Comparison of ENCODE assay signal across 1 cellular context in genomic region chr2:111062417-111062816, GRCh38.
TF ChIP-seq lines count a peak whose summit lies in the region.

No MANE protein-coding gene starts in this region.

TF ChIP-seq in GM12878, 131 proteins besides CTCF, POLR2A, EP300 and RAD21 (continued from another document and continues in another):
- TF ChIP-seq, protein P1, sequence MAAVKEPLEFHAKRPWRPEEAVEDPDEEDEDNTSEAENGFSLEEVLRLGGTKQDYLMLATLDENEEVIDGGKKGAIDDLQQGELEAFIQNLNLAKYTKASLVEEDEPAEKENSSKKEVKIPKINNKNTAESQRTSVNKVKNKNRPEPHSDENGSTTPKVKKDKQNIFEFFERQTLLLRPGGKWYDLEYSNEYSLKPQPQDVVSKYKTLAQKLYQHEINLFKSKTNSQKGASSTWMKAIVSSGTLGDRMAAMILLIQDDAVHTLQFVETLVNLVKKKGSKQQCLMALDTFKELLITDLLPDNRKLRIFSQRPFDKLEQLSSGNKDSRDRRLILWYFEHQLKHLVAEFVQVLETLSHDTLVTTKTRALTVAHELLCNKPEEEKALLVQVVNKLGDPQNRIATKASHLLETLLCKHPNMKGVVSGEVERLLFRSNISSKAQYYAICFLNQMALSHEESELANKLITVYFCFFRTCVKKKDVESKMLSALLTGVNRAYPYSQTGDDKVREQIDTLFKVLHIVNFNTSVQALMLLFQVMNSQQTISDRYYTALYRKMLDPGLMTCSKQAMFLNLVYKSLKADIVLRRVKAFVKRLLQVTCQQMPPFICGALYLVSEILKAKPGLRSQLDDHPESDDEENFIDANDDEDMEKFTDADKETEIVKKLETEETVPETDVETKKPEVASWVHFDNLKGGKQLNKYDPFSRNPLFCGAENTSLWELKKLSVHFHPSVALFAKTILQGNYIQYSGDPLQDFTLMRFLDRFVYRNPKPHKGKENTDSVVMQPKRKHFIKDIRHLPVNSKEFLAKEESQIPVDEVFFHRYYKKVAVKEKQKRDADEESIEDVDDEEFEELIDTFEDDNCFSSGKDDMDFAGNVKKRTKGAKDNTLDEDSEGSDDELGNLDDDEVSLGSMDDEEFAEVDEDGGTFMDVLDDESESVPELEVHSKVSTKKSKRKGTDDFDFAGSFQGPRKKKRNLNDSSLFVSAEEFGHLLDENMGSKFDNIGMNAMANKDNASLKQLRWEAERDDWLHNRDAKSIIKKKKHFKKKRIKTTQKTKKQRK (IDR thresholded peaks at IDR 0.05; ENCODE audit: low read depth, low read length) = no peak
- 0 out of 2 replicates have a peak, but pooled peaks have one; percentile 50 for TF ChIP-seq CBFB (IDR thresholded peaks at IDR 0.05; ENCODE audit: low read depth)
- TF ChIP-seq, protein P2, sequence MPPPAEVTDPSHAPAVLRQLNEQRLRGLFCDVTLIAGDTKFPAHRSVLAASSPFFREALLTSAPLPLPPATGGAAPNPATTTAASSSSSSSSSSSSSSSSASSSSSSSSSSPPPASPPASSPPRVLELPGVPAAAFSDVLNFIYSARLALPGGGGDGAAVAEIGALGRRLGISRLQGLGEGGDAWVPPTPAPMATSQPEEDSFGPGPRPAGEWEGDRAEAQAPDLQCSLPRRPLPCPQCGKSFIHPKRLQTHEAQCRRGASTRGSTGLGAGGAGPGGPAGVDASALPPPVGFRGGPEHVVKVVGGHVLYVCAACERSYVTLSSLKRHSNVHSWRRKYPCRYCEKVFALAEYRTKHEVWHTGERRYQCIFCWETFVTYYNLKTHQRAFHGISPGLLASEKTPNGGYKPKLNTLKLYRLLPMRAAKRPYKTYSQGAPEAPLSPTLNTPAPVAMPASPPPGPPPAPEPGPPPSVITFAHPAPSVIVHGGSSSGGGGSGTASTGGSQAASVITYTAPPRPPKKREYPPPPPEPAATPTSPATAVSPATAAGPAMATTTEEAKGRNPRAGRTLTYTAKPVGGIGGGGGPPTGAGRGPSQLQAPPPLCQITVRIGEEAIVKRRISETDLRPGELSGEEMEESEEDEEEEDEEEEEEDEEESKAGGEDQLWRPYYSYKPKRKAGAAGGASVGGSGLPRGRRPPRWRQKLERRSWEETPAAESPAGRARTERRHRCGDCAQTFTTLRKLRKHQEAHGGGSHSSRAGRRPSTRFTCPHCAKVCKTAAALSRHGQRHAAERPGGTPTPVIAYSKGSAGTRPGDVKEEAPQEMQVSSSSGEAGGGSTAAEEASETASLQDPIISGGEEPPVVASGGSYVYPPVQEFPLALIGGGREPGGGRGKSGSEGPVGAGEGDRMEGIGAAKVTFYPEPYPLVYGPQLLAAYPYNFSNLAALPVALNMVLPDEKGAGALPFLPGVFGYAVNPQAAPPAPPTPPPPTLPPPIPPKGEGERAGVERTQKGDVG (CRISPR knock-in tag; IDR thresholded peaks at IDR 0.05) = no peak
- 0 out of 4 replicates have a peak, but pooled peaks of 1 of the 2 experiments have one; percentile 51 for TF ChIP-seq CEBPB (IDR thresholded peaks at IDR 0.05; ENCODE audit: borderline replicate concordance in 1 of 2, low read depth in 2 of 2, low read length in 2 of 2)
- TF ChIP-seq RBBP5 (conservative IDR thresholded peaks at IDR 0.05) = no peak
- TF ChIP-seq BHLHE40 (IDR thresholded peaks at IDR 0.05; ENCODE audit: borderline replicate concordance in 1 of 2, low read depth in 2 of 2, low read length in 1 of 2) = 0 out of 4 replicates have a peak, but pooled peaks of 1 of the 2 experiments have one; percentile 42
- no peak for TF ChIP-seq BACH1 (IDR thresholded peaks at IDR 0.05; ENCODE audit: borderline replicate concordance)
- peak; percentile 62; the same call in 1 of the 2 replicates for TF ChIP-seq FOXM1 (IDR thresholded peaks at IDR 0.05; ENCODE audit: low read depth, low read length)
- peak; percentile 88 for TF ChIP-seq NFIC (IDR thresholded peaks at IDR 0.05; ENCODE audit: low read depth, low read length)
- TF ChIP-seq MEF2B (IDR thresholded peaks at IDR 0.05; ENCODE audit: partially characterized antibody, poor library complexity, severe bottlenecking) = peak; percentile 85
- TF ChIP-seq JUNB (IDR thresholded peaks at IDR 0.05) = peak; percentile 43
- TF ChIP-seq NKRF (conservative IDR thresholded peaks at IDR 0.05) = no peak
- 0 out of 2 replicates have a peak, but pooled peaks have one; percentile 32 for TF ChIP-seq CBX5 (IDR thresholded peaks at IDR 0.05; ENCODE audit: low read depth)
- TF ChIP-seq ATF2 (IDR thresholded peaks at IDR 0.05; ENCODE audit: low read length) = peak; percentile 76
- TF ChIP-seq ETV6 (conservative IDR thresholded peaks at IDR 0.05 in 1 of 2, IDR thresholded peaks at IDR 0.05 in 1 of 2; ENCODE audit: borderline replicate concordance in 1 of 2, low read depth in 1 of 2) = no peak
- no peak for TF ChIP-seq POLR2AphosphoS5 (IDR thresholded peaks at IDR 0.05; ENCODE audit: low read length)
- TF ChIP-seq SIN3A (IDR thresholded peaks at IDR 0.05; ENCODE audit: low read depth, low read length) = no peak
- no peak for TF ChIP-seq MTA3 (IDR thresholded peaks at IDR 0.05; ENCODE audit: borderline replicate concordance, low read length)
- TF ChIP-seq ZZZ3 (IDR thresholded peaks at IDR 0.05; ENCODE audit: control insufficient read depth, insufficient read length, low read depth) = no peak
- TF ChIP-seq CREM (IDR thresholded peaks at IDR 0.05; ENCODE audit: low read depth) = no peak
- no peak for TF ChIP-seq ZNF687 (IDR thresholded peaks at IDR 0.05)
- TF ChIP-seq, protein P3, sequence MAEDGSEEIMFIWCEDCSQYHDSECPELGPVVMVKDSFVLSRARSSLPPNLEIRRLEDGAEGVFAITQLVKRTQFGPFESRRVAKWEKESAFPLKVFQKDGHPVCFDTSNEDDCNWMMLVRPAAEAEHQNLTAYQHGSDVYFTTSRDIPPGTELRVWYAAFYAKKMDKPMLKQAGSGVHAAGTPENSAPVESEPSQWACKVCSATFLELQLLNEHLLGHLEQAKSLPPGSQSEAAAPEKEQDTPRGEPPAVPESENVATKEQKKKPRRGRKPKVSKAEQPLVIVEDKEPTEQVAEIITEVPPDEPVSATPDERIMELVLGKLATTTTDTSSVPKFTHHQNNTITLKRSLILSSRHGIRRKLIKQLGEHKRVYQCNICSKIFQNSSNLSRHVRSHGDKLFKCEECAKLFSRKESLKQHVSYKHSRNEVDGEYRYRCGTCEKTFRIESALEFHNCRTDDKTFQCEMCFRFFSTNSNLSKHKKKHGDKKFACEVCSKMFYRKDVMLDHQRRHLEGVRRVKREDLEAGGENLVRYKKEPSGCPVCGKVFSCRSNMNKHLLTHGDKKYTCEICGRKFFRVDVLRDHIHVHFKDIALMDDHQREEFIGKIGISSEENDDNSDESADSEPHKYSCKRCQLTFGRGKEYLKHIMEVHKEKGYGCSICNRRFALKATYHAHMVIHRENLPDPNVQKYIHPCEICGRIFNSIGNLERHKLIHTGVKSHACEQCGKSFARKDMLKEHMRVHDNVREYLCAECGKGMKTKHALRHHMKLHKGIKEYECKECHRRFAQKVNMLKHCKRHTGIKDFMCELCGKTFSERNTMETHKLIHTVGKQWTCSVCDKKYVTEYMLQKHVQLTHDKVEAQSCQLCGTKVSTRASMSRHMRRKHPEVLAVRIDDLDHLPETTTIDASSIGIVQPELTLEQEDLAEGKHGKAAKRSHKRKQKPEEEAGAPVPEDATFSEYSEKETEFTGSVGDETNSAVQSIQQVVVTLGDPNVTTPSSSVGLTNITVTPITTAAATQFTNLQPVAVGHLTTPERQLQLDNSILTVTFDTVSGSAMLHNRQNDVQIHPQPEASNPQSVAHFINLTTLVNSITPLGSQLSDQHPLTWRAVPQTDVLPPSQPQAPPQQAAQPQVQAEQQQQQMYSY (CRISPR knock-in tag; IDR thresholded peaks at IDR 0.05) = no peak
- no peak for TF ChIP-seq BMI1 (IDR thresholded peaks at IDR 0.05; ENCODE audit: borderline replicate concordance)
- TF ChIP-seq MXI1 (IDR thresholded peaks at IDR 0.05; ENCODE audit: low read depth, low read length) = 0 out of 2 replicates have a peak, but pooled peaks have one; percentile 51
- TF ChIP-seq IKZF2 (IDR thresholded peaks at IDR 0.05) = peak in 1 of 2 experiments; percentile 35; a peak in 1 of 4 replicates
- TF ChIP-seq NR2F1 (conservative IDR thresholded peaks at IDR 0.05) = no peak; the same call in 1 of the 2 replicates
- no peak for TF ChIP-seq SUZ12 (IDR thresholded peaks at IDR 0.05; ENCODE audit: unreplicated experiment)
- TF ChIP-seq TBL1XR1 (IDR thresholded peaks at IDR 0.05; ENCODE audit: low read depth, low read length) = 0 out of 2 replicates have a peak, but pooled peaks have one; percentile 60
- TF ChIP-seq, protein P4, sequence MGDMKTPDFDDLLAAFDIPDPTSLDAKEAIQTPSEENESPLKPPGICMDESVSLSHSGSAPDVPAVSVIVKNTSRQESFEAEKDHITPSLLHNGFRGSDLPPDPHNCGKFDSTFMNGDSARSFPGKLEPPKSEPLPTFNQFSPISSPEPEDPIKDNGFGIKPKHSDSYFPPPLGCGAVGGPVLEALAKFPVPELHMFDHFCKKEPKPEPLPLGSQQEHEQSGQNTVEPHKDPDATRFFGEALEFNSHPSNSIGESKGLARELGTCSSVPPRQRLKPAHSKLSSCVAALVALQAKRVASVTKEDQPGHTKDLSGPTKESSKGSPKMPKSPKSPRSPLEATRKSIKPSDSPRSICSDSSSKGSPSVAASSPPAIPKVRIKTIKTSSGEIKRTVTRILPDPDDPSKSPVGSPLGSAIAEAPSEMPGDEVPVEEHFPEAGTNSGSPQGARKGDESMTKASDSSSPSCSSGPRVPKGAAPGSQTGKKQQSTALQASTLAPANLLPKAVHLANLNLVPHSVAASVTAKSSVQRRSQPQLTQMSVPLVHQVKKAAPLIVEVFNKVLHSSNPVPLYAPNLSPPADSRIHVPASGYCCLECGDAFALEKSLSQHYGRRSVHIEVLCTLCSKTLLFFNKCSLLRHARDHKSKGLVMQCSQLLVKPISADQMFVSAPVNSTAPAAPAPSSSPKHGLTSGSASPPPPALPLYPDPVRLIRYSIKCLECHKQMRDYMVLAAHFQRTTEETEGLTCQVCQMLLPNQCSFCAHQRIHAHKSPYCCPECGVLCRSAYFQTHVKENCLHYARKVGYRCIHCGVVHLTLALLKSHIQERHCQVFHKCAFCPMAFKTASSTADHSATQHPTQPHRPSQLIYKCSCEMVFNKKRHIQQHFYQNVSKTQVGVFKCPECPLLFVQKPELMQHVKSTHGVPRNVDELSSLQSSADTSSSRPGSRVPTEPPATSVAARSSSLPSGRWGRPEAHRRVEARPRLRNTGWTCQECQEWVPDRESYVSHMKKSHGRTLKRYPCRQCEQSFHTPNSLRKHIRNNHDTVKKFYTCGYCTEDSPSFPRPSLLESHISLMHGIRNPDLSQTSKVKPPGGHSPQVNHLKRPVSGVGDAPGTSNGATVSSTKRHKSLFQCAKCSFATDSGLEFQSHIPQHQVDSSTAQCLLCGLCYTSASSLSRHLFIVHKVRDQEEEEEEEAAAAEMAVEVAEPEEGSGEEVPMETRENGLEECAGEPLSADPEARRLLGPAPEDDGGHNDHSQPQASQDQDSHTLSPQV (IDR thresholded peaks at IDR 0.05) = no peak
- TF ChIP-seq YBX1 (IDR thresholded peaks at IDR 0.05) = no peak
- no peak for TF ChIP-seq SUPT20H (IDR thresholded peaks at IDR 0.05; ENCODE audit: borderline replicate concordance, control insufficient read depth, low read depth, low read length)
- peak; percentile 88 for TF ChIP-seq MEF2A (IDR thresholded peaks at IDR 0.05; ENCODE audit: insufficient read depth, low read depth, low read length)
- TF ChIP-seq ATF7 (IDR thresholded peaks at IDR 0.05; ENCODE audit: low read depth) = peak; percentile 87
- TF ChIP-seq PML (IDR thresholded peaks at IDR 0.05; ENCODE audit: low read length) = 0 out of 2 replicates have a peak, but pooled peaks have one; percentile 42
- no peak for TF ChIP-seq BCL11A (IDR thresholded peaks at IDR 0.05; ENCODE audit: low read depth, low read length)
- no peak for TF ChIP-seq KAT2A (conservative IDR thresholded peaks at IDR 0.05; ENCODE audit: control insufficient read depth, low read depth, low read length)
